Comparison of ENCODE assay signal across 8 cellular contexts in genomic region chr10:14554091-14554842, GRCh38.
A peak's percentile ranks its signal among the peaks of the same experiment; 100 is the strongest.
DNase-seq lines count a peak whose midpoint lies in the region; ATAC-seq, FAIRE-seq and TF ChIP-seq lines count a peak whose summit lies in the region.

No MANE protein-coding gene starts in this region.

- POLR2A ChIA-PET in HEK293 (lab: Yijun Ruan, JAX) = no interaction called here

- ATAC-seq in pancreas (peak; percentile 57 to 67 (median 63)), HG03520 (IDR thresholded peaks at IDR 0.05; ENCODE audit: unreplicated experiment) (no peak), GM21423 (IDR thresholded peaks at IDR 0.05; ENCODE audit: unreplicated experiment) (no peak)

- no peaks in the 10 kb centered on the region for H3K27me3 ChIP-seq in pancreas

- FAIRE-seq in pancreas (lab: Jason Lieb, UNC) = no peak

- H3K27ac ChIP-seq in HEK293 (ENCODE audit: extremely low read depth, low read depth, low read length) (no peak overlapping the region), pancreas (peak overlapping the region; percentile 52 to 85 (median 74))

- peaks cover 9% of the 10 kb centered on the region for H3K4me1 ChIP-seq in HEK293 (ENCODE audit: control insufficient read depth, insufficient read depth, low read length)
- peaks cover 37 to 64% (median 56%) of the 10 kb centered on the region in 3 donors for H3K4me1 ChIP-seq in pancreas

- DNase-seq in NCI-H69 (lab: John Stamatoyannopoulos, UW) (peak; percentile 88), dermis blood vessel endothelial cell (peak; percentile 34), pancreas (peak in 2 of 6 donors; percentile 53 to 67), NCI-H446 (lab: John Stamatoyannopoulos, UW) (no peak), LoVo (ENCODE audit: low spot score) (no peak)

- WGBS in pancreas, 2 donors = 32 to 34% methylated on average over 5 of the region's 5 CpGs

- CTCF ChIA-PET in HEK293 (lab: Yijun Ruan, JAX) = interaction anchor here (0.6 to 1.1 kb wide), 6 partner anchors 10 to 359 kb away, joined by 3 to 4 read pairs (median 4); no protein-coding TSS in a partner anchor

- H3K4me3 ChIP-seq in HEK293 (ENCODE audit: low read depth, low read length) (no peak overlapping the region), pancreas (no peak overlapping the region)

- TF ChIP-seq CTCF in HEK293 (tag by site-specific recombination; IDR thresholded peaks at IDR 0.05) = no peak
- TF ChIP-seq CTCF in pancreas (IDR thresholded peaks at IDR 0.05) = no peak

- H3K9me3 ChIP-seq in HEK293 (ENCODE audit: control insufficient read depth, insufficient read depth, low read depth, low read length) (no peaks in the 10 kb centered on the region), pancreas (no peaks in the 10 kb centered on the region)

- intact Hi-C loops in pancreas (cut with DNase I) = no loop called here

- no peaks in the 10 kb centered on the region for H3K36me3 ChIP-seq in HEK293 (ENCODE audit: control insufficient read depth in 2 of 2, insufficient read depth in 1 of 2, low read length in 2 of 2)
- H3K36me3 ChIP-seq in pancreas = no peaks in the 10 kb centered on the region

TF ChIP-seq in HEK293, 187 proteins besides CTCF, POLR2A, EP300 and RAD21:
- TF ChIP-seq ZXDB (tag by site-specific recombination; IDR thresholded peaks at IDR 0.05) (no peak), TRIM28 (IDR thresholded peaks at IDR 0.05; ENCODE audit: borderline replicate concordance, low read length) (peak; percentile 80), GLIS1 (tag by site-specific recombination; IDR thresholded peaks at IDR 0.05) (peak; percentile 48; the same call in 1 of the 2 replicates), ZBTB8A (tag by site-specific recombination; IDR thresholded peaks at IDR 0.05) (0 out of 2 replicates have a peak, but pooled peaks have one; percentile 2), ZNF433 (tag by site-specific recombination; IDR thresholded peaks at IDR 0.05; ENCODE audit: low read depth) (no peak), ZNF777 (tag by site-specific recombination; IDR thresholded peaks at IDR 0.05; ENCODE audit: borderline replicate concordance) (no peak), ZNF18 (tag by site-specific recombination; IDR thresholded peaks at IDR 0.05) (peak; percentile 71; the same call in 1 of the 2 replicates), ZFHX2 (tag by site-specific recombination; conservative IDR thresholded peaks at IDR 0.05) (peak; percentile 99), ZNF48 (tag by site-specific recombination; IDR thresholded peaks at IDR 0.05) (no peak), EGR2 (tag by site-specific recombination; IDR thresholded peaks at IDR 0.05; ENCODE audit: low read depth) (peak; percentile 99), ZNF121 (tag by site-specific recombination; IDR thresholded peaks at IDR 0.05) (peak; percentile 69), SP7 (tag by site-specific recombination; IDR thresholded peaks at IDR 0.05) (0 out of 2 replicates have a peak, but pooled peaks have one; percentile 19)

Comparison
In these comparisons a context has a peak if more than half of its experiments do, and no peak if none do; other contexts are left out.
1. DNase-seq: peak in NCI-H69 (single experiment) and dermis blood vessel endothelial cell (single experiment); none in NCI-H446 (0 of 2) and LoVo (single experiment).
2. ATAC-seq: peak in pancreas (4 of 4); none in HG03520 (single experiment) and GM21423 (single experiment).